In genomic region chr11:45654741-45655283, GRCh38 we compare ENCODE assay signal across 2 cellular contexts.
TF ChIP-seq lines count a peak whose summit lies in the region.

No MANE protein-coding gene starts in this region.

TF ChIP-seq in K562, 482 proteins besides CTCF, POLR2A, EP300 and RAD21:
- no peak for TF ChIP-seq CC2D1A (IDR thresholded peaks at IDR 0.05)

TF ChIP-seq in neural cell, 6 proteins besides CTCF, POLR2A, EP300 and RAD21:
- TF ChIP-seq POLR2AphosphoS5 (IDR thresholded peaks at IDR 0.05) (no peak), SMC3 (conservative IDR thresholded peaks at IDR 0.05; ENCODE audit: poor library complexity) (no peak), EZH2 (IDR thresholded peaks at IDR 0.05; ENCODE audit: borderline replicate concordance, insufficient read depth, low read length, poor library complexity, severe bottlenecking) (no peak), MXI1 (conservative IDR thresholded peaks at IDR 0.05; ENCODE audit: poor library complexity, severe bottlenecking) (no peak), REST (IDR thresholded peaks at IDR 0.05; ENCODE audit: borderline replicate concordance) (no peak), TAF1 (IDR thresholded peaks at IDR 0.05; ENCODE audit: low read depth) (no peak)
